ENCODE assay signal across 22 cellular contexts in genomic region chr5:135505973-135506372, GRCh38. TPM values are rescaled to one million over a fixed set of nuclear protein-coding genes. Genes with fewer than 3 reads are reported as not detected.
DNase-seq lines count a peak whose midpoint lies in the region; ATAC-seq and TF ChIP-seq lines count a peak whose summit lies in the region.
"Had no signal": no experiment of that assay in that cellular context is flagged by ENCODE, and none has a peak within 500 bp of the region (broad histone marks: within the 10 kb centered on the region; RNA-seq: fewer than 3 reads in every experiment).

No MANE protein-coding gene starts in this region.

- DNase-seq in HPDE6-E6E7 (ENCODE audit: extremely low spot score) (peak; percentile 54), adipocyte (ENCODE audit: low read depth) (peak; percentile 53), fibroblast of gingiva (ENCODE audit: low read depth) (peak; percentile 65), osteocyte (ENCODE audit: extremely low spot score, unreplicated experiment) (no peak)
- DNase-seq: activated B cell treated with CpG ODN at 0.5 μM for 24 hours; activated CD4-positive, alpha-beta memory T cell treated with anti-CD3 and anti-CD28 coated beads, Interleukin-2, amount 10 ng/mL, durations not matched to agents 7 days and 5 days; activated gamma-delta T cell treated with Interleukin-2 at 50 U/mL for 16 hours; cerebellar nuclear complex; effector memory CD4-positive, alpha-beta T cell; NCI-H187; posterior cingulate gyrus; SK-N-SH; stimulated activated CD4-positive, alpha-beta T cell treated with anti-CD3 and anti-CD28 coated beads, Interleukin-2, amount 100 ng/mL, for 24 hours; stimulated activated naive CD4-positive, alpha-beta T cell had no signal

- no peak overlapping the region for H3K9ac ChIP-seq in adipocyte (ENCODE audit: low read length)
- H3K9ac ChIP-seq: SK-N-SH had no signal

- H3K27me3 ChIP-seq in ACC112 (ENCODE audit: insufficient read depth, low read length) (peaks cover 28% of the 10 kb centered on the region), adipocyte (replicated peaks; ENCODE audit: control insufficient read depth, insufficient read depth, low read length) (peaks cover 64% of the 10 kb centered on the region)

- peaks cover 3% of the 10 kb centered on the region for H3K4me1 ChIP-seq in ACC112 (ENCODE audit: control insufficient read depth, insufficient read depth, low read length, unreplicated experiment)
- H3K4me1 ChIP-seq in adipocyte (ENCODE audit: control insufficient read depth, insufficient read depth, low read length): peaks cover 8% of the 10 kb centered on the region

- H3K27ac ChIP-seq in ACC112 (ENCODE audit: low read depth, low read length): peak overlapping the region; percentile 40
- H3K27ac ChIP-seq: hepatocyte had no signal

- no peaks in the 10 kb centered on the region for H3K79me2 ChIP-seq in ACC112 (ENCODE audit: control insufficient read depth, insufficient read depth, low read length, unreplicated experiment)
- H3K79me2 ChIP-seq: hepatocyte had no signal

- H3K4me1 Mint-ChIP-seq in osteocyte (ENCODE audit: unreplicated experiment): peaks cover 11% of the 10 kb centered on the region
- H3K4me1 Mint-ChIP-seq: activated CD4-positive, alpha-beta memory T cell treated with anti-CD3 and anti-CD28 coated beads, Interleukin-2, amount 10 ng/mL, durations not matched to agents 7 days and 5 days had no signal

- H3K36me3 ChIP-seq in ACC112 (ENCODE audit: insufficient read depth, low read length) (no peaks in the 10 kb centered on the region), adipocyte (ENCODE audit: control insufficient read depth, insufficient read depth, low read length, severe bottlenecking) (no peaks in the 10 kb centered on the region)

- peaks cover 16% of the 10 kb centered on the region for H3K9me3 ChIP-seq in adipocyte (ENCODE audit: control insufficient read depth, low read length)
- H3K9me3 ChIP-seq: SK-N-SH had no signal

- H3K9me3 Mint-ChIP-seq in osteocyte (ENCODE audit: unreplicated experiment): no peaks in the 10 kb centered on the region
- H3K9me3 Mint-ChIP-seq: activated B cell treated with CpG ODN at 0.5 μM for 24 hours; activated CD4-positive, alpha-beta memory T cell treated with anti-CD3 and anti-CD28 coated beads, Interleukin-2, amount 10 ng/mL, durations not matched to agents 7 days and 5 days had no signal

- H3K36me3 Mint-ChIP-seq in osteocyte (ENCODE audit: unreplicated experiment): peaks cover 4% of the 10 kb centered on the region

- peaks cover 42% of the 10 kb centered on the region for H3K27me3 Mint-ChIP-seq in osteocyte (ENCODE audit: unreplicated experiment)

- H3K27ac Mint-ChIP-seq in osteocyte (ENCODE audit: unreplicated experiment): no peak overlapping the region
- H3K27ac Mint-ChIP-seq: activated B cell treated with CpG ODN at 0.5 μM for 24 hours; activated CD4-positive, alpha-beta memory T cell treated with anti-CD3 and anti-CD28 coated beads, Interleukin-2, amount 10 ng/mL, durations not matched to agents 7 days and 5 days had no signal

- H3K4me3 Mint-ChIP-seq in osteocyte (ENCODE audit: unreplicated experiment): no peak overlapping the region
- H3K4me3 Mint-ChIP-seq: activated B cell treated with CpG ODN at 0.5 μM for 24 hours; activated CD4-positive, alpha-beta memory T cell treated with anti-CD3 and anti-CD28 coated beads, Interleukin-2, amount 10 ng/mL, durations not matched to agents 7 days and 5 days had no signal

- H2AFZ ChIP-seq in ACC112 (ENCODE audit: low read length, unreplicated experiment): no peak overlapping the region
- H2AFZ ChIP-seq: hepatocyte had no signal

- H3K4me3 ChIP-seq in ACC112 (ENCODE audit: low read depth, low read length) (no peak overlapping the region), adipocyte (ENCODE audit: low read length) (no peak overlapping the region)
- H3K4me3 ChIP-seq: hepatocyte had no signal

- ATAC-seq in HG03135 (IDR thresholded peaks at IDR 0.05; ENCODE audit: unreplicated experiment) (no peak), GM18909 (IDR thresholded peaks at IDR 0.05; ENCODE audit: poor library complexity, unreplicated experiment) (no peak)
- ATAC-seq: HCT116 had no signal

- TF ChIP-seq CTCF in osteocyte (IDR thresholded peaks at IDR 0.05): no peak

RNA-seq across cellular contexts. Expression of gene NEUROG1, which starts 29.8 kb away (rescaled TPM):
- total RNA-seq in osteocyte: not detected in 2 replicates
- total RNA-seq: activated B cell treated with CpG ODN at 0.5 μM for 24 hours; activated CD4-positive, alpha-beta memory T cell treated with anti-CD3 and anti-CD28 coated beads, Interleukin-2, amount 10 ng/mL, durations not matched to agents 7 days and 5 days; hepatocyte; liver; mononuclear cell; skeletal muscle tissue had no signal

RNA-seq across cellular contexts. Expression of gene TIFAB, which starts 53.8 kb away (rescaled TPM):
- total RNA-seq in osteocyte: not detected in 2 replicates
- total RNA-seq: activated B cell treated with CpG ODN at 0.5 μM for 24 hours; activated CD4-positive, alpha-beta memory T cell treated with anti-CD3 and anti-CD28 coated beads, Interleukin-2, amount 10 ng/mL, durations not matched to agents 7 days and 5 days; hepatocyte had no signal

RNA-seq across cellular contexts. Expression of gene DCANP1, which starts 58.8 kb away (rescaled TPM):
- total RNA-seq in osteocyte: not detected in 2 replicates
- total RNA-seq: activated B cell treated with CpG ODN at 0.5 μM for 24 hours; activated CD4-positive, alpha-beta memory T cell treated with anti-CD3 and anti-CD28 coated beads, Interleukin-2, amount 10 ng/mL, durations not matched to agents 7 days and 5 days; hepatocyte; skeletal muscle tissue had no signal
